14 cellular contexts compared by ENCODE assay signal in the genomic region with DNA sequence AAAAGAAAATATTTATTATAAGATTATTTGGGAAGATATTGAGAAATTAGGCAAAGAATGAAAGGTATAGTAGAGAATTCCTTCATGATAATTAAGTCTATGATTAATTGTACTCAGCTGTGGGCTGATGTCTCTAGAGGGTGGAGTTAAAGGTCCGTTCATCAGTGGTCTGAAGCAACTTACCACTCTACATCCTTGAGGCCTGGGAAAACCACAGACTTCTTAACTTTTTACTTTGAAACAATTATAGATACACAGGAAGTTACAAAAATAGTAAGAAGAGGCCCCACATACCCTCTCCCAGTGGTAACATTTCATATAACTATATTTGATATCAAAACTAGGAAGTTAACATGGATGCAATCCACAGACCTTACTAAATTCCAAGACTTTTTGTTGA.
"Had no signal": no experiment of that assay in that cellular context is flagged by ENCODE, and none has a peak within 500 bp of the region (broad histone marks: within the 10 kb centered on the region; RNA-seq: fewer than 3 reads in every experiment).

No MANE protein-coding gene starts in this region.

- H3K36me3 Mint-ChIP-seq: activated naive CD8-positive, alpha-beta T cell; brain; stimulated activated naive B cell treated with anti-CD40 and anti-IgM and Interleukin-4, amounts not matched to agents 10 μg/mL and 1 μg/mL and 100 μg/mL, for 72 hours had no signal

- H3K4me3 ChIP-seq: colonic mucosa, esophagus muscularis mucosa, lung, tibial artery had no signal

- H3K9me3 Mint-ChIP-seq: brain; stimulated activated naive B cell treated with anti-CD40 and anti-IgM and Interleukin-4, amounts not matched to agents 10 μg/mL and 1 μg/mL and 100 μg/mL, for 72 hours had no signal

- H3K27ac ChIP-seq: colonic mucosa, esophagus muscularis mucosa had no signal

- H3K4me1 ChIP-seq: colonic mucosa had no signal

- H3K9me3 ChIP-seq: colonic mucosa, esophagus muscularis mucosa, tibial artery had no signal

- H3K27me3 ChIP-seq: colonic mucosa had no signal

- H3K4me3 Mint-ChIP-seq: activated naive CD8-positive, alpha-beta T cell; brain; stimulated activated naive B cell treated with anti-CD40 and anti-IgM and Interleukin-4, amounts not matched to agents 10 μg/mL and 1 μg/mL and 100 μg/mL, for 72 hours had no signal

- DNase-seq: activated CD4-positive, alpha-beta T cell treated with anti-CD3 and anti-CD28 coated beads for 4 hours; activated CD8-positive, alpha-beta memory T cell treated with anti-CD3 and anti-CD28 coated beads, Interleukin-2, amount 50 U/mL, for 48 hours; activated gamma-delta T cell treated with Interleukin-2 at 50 U/mL for 16 hours; central memory CD4-positive, alpha-beta T cell; colonic mucosa; effector CD4-positive, alpha-beta T cell; islet precursor cell; stimulated activated CD4-positive, alpha-beta T cell treated with anti-CD3 and anti-CD28 coated beads, Interleukin-4, amount 100 ng/mL, for 1 hour; stimulated activated naive B cell treated with anti-CD40 and anti-IgM and Interleukin-4, amounts not matched to agents 10 μg/mL and 1 μg/mL and 100 μg/mL, for 72 hours; tibial artery had no signal

- H3K27me3 Mint-ChIP-seq: brain had no signal

- H3K27ac Mint-ChIP-seq: activated naive CD8-positive, alpha-beta T cell; brain; stimulated activated naive B cell treated with anti-CD40 and anti-IgM and Interleukin-4, amounts not matched to agents 10 μg/mL and 1 μg/mL and 100 μg/mL, for 72 hours had no signal

- H3K36me3 ChIP-seq: colonic mucosa, esophagus muscularis mucosa, tibial artery had no signal
